16 cellular contexts compared by ENCODE assay signal in the genomic region with DNA sequence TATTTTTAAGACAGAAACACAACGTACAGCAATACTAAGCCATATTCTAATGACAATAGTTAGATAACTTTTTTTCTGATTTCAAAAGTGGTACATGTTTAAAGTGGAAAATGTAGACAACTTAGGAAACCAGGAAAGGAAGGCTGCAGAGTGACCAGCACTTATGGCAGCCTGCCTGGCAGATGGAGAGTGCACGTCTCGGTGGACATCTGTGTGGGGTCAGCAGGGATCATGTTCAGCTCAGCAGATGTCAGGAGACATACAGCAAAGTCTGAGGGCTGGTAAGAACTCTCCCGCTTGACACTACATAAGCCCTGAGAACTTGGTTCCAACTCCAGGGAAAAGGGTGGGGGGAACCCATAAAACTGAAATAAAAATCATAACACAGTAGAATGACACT.
DNase-seq lines count a peak whose midpoint lies in the region; ATAC-seq, FAIRE-seq and TF ChIP-seq lines count a peak whose summit lies in the region.
"Had no signal": no experiment of that assay in that cellular context is flagged by ENCODE, and none has a peak within 500 bp of the region (broad histone marks: within the 10 kb centered on the region; RNA-seq: fewer than 3 reads in every experiment).

No MANE protein-coding gene starts in this region.

- TF ChIP-seq RAD21 in liver (IDR thresholded peaks at IDR 0.05), result no peak
- TF ChIP-seq RAD21 in HepG2 (CRISPR knock-in tag; IDR thresholded peaks at IDR 0.05), result no peak

- no peaks in the 10 kb centered on the region for H3K79me2 ChIP-seq in HepG2 (ENCODE audit: insufficient read depth, low read length)

- no TSS peak for BruUV-seq in HepG2 (replicated peaks; lab: Mats Ljungman, UMichigan)

- no peak for TF ChIP-seq CTCF in liver (IDR thresholded peaks at IDR 0.05; ENCODE audit: low read depth, low read length, missing input control)
- no peak for TF ChIP-seq CTCF in HepG2 (CRISPR knock-in tag; IDR thresholded peaks at IDR 0.05)
- no peak for TF ChIP-seq CTCF in mucosa of descending colon (IDR thresholded peaks at IDR 0.05)

- H3K36me3 ChIP-seq in liver (ENCODE audit: control insufficient read depth in 4 of 4, insufficient read depth in 3 of 4, low read depth in 1 of 4, low read length in 3 of 4) (no peaks in the 10 kb centered on the region), HepG2 (replicated peaks in 1 of 2; ENCODE audit: control insufficient read depth in 1 of 2, insufficient read depth in 2 of 2, low read length in 2 of 2) (no peaks in the 10 kb centered on the region), mucosa of descending colon (ENCODE audit: low read depth) (no peaks in the 10 kb centered on the region)

- ATAC-seq in HepG2 (no peak), mucosa of descending colon (peak; percentile 22), GM21619 (IDR thresholded peaks at IDR 0.05; ENCODE audit: unreplicated experiment) (no peak)

- 49% methylated on average over 4 of the region's 4 CpGs for WGBS in liver
- 4% methylated on average over 4 of the region's 4 CpGs for WGBS in HepG2 (ENCODE audit: low lambda C conversion rate)

- no peak overlapping the region for H3K4me3 ChIP-seq in liver (ENCODE audit: low read depth in 1 of 3, low read length in 3 of 3)
- no peak overlapping the region for H3K4me3 ChIP-seq in HepG2 (replicated peaks in 1 of 3; ENCODE audit: insufficient read depth in 1 of 3, low read depth in 2 of 3, low read length in 3 of 3)
- H3K4me3 ChIP-seq in mucosa of descending colon, result no peak overlapping the region

- POLR2A ChIA-PET in HepG2 (lab: Yijun Ruan, JAX), result no interaction called here

- in situ Hi-C loops in HepG2 (cut with HindIII; ENCODE audit: extremely low pct_ligation_motif_present, low pct_unique_long_range_greater_than_20kb), result no loop called here

- H4K20me1 ChIP-seq in HepG2 (ENCODE audit: insufficient read depth, low read length), result no peaks in the 10 kb centered on the region

- H3K27ac ChIP-seq in liver (ENCODE audit: low read depth in 1 of 2, low read length in 2 of 2), result no peak overlapping the region
- H3K27ac ChIP-seq in HepG2 (ENCODE audit: extremely low read length, insufficient read depth, low read length), result no peak overlapping the region

- CTCF ChIA-PET in HepG2 (lab: Yijun Ruan, JAX; ENCODE audit: low intra/inter-chr PET ratio, low total read pairs), result no interaction called here

- intact Hi-C loops in HepG2 (cut with micrococcal nuclease; ENCODE audit: unreplicated experiment) (loop anchor here (10.0 kb wide), 1 partner anchor 57 kb away; no protein-coding TSS in a partner anchor), mucosa of descending colon (cut with DNase I, micrococcal nuclease) (no loop called here)

- H3K9ac ChIP-seq in liver (ENCODE audit: low read depth in 1 of 2, low read length in 2 of 2) (no peak overlapping the region), HepG2 (ENCODE audit: insufficient read depth, low read depth, low read length) (no peak overlapping the region)

- H3K4me1 ChIP-seq in liver (ENCODE audit: control insufficient read depth in 4 of 4, insufficient read depth in 4 of 4, low read length in 3 of 4) (no peaks in the 10 kb centered on the region), HepG2 (ENCODE audit: insufficient read depth, low read length) (no peaks in the 10 kb centered on the region), mucosa of descending colon (ENCODE audit: low read depth) (peaks cover 10% of the 10 kb centered on the region)

- TF ChIP-seq EP300 in HepG2 (IDR thresholded peaks at IDR 0.05; ENCODE audit: low read depth in 2 of 2, low read length in 2 of 2), result no peak
- TF ChIP-seq EP300 in HepG2 (CRISPR knock-in tag; IDR thresholded peaks at IDR 0.05; ENCODE audit: borderline replicate concordance), result no peak

- H3K4me2 ChIP-seq in HepG2 (ENCODE audit: low read depth, low read length), result no peak overlapping the region

- H3K9me3 ChIP-seq in liver (ENCODE audit: control insufficient read depth in 4 of 4, low read length in 3 of 4) (no peaks in the 10 kb centered on the region), HepG2 (ENCODE audit: low read length) (no peaks in the 10 kb centered on the region), mucosa of descending colon (no peaks in the 10 kb centered on the region)

- TF ChIP-seq POLR2A in HepG2 (IDR thresholded peaks at IDR 0.05; ENCODE audit: insufficient read depth in 1 of 2, low read depth in 2 of 2, low read length in 2 of 2), result no peak

- DNase-seq in HepG2 (ENCODE audit: low spot score), result no peak
- peak; percentile 13 for DNase-seq in RPMI7951 (ENCODE audit: low read depth)
- DNase-seq in mucosa of descending colon, result peak in 1 of 3 donors; percentile 25
- DNase-seq in amygdala (lab: John Stamatoyannopoulos, UW), result no peak
- DNase-seq in NCI-H345 treated with DMSO at 0.1 percent for 48 hours (lab: John Stamatoyannopoulos, UW; ENCODE audit: unreplicated experiment), result no peak
- DNase-seq: C1 segment of cervical spinal cord; CD4-positive, alpha-beta T cell; DND-41; GDM1; HCEC 1CT; HFFc6 had no signal

- no peak overlapping the region for H2AFZ ChIP-seq in HepG2 (ENCODE audit: low read length)

- H3K27me3 ChIP-seq in liver (ENCODE audit: control insufficient read depth in 4 of 4, insufficient read depth in 4 of 4, low read length in 3 of 4) (no peaks in the 10 kb centered on the region), HepG2 (ENCODE audit: control insufficient read depth in 1 of 2, insufficient read depth in 2 of 2, low read length in 2 of 2) (peaks cover 0 to 6% of the 10 kb centered on the region in 2 experiments; a peak in 2 of 5 replicates)

- no peak for FAIRE-seq in HepG2 (lab: Jason Lieb, UNC)
- FAIRE-seq: A204.1, GM12892, GM19239 had no signal

TF ChIP-seq in liver, 16 proteins besides CTCF, POLR2A, EP300 and RAD21:
- TF ChIP-seq, protein P1, sequence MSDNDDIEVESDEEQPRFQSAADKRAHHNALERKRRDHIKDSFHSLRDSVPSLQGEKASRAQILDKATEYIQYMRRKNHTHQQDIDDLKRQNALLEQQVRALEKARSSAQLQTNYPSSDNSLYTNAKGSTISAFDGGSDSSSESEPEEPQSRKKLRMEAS (IDR thresholded peaks at IDR 0.05), result no peak
- TF ChIP-seq GABPA (IDR thresholded peaks at IDR 0.05 in 1 of 2, conservative IDR thresholded peaks at IDR 0.05 in 1 of 2), result no peak
- no peak for TF ChIP-seq FOXA2 (IDR thresholded peaks at IDR 0.05)
- TF ChIP-seq SP1 (IDR thresholded peaks at IDR 0.05), result no peak
- peak; percentile 38 for TF ChIP-seq NR2F2 (IDR thresholded peaks at IDR 0.05)

TF ChIP-seq in HepG2, 621 proteins besides CTCF, POLR2A, EP300 and RAD21:
- TF ChIP-seq, protein P2, sequence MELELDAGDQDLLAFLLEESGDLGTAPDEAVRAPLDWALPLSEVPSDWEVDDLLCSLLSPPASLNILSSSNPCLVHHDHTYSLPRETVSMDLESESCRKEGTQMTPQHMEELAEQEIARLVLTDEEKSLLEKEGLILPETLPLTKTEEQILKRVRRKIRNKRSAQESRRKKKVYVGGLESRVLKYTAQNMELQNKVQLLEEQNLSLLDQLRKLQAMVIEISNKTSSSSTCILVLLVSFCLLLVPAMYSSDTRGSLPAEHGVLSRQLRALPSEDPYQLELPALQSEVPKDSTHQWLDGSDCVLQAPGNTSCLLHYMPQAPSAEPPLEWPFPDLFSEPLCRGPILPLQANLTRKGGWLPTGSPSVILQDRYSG (CRISPR knock-in tag; IDR thresholded peaks at IDR 0.05), result no peak
- TF ChIP-seq ZNF354B (CRISPR knock-in tag; IDR thresholded peaks at IDR 0.05) (no peak), REPIN1 (CRISPR knock-in tag; IDR thresholded peaks at IDR 0.05; ENCODE audit: borderline replicate concordance, low read depth) (no peak)
